Comparison of ENCODE assay signal across 7 cellular contexts in the genomic region with DNA sequence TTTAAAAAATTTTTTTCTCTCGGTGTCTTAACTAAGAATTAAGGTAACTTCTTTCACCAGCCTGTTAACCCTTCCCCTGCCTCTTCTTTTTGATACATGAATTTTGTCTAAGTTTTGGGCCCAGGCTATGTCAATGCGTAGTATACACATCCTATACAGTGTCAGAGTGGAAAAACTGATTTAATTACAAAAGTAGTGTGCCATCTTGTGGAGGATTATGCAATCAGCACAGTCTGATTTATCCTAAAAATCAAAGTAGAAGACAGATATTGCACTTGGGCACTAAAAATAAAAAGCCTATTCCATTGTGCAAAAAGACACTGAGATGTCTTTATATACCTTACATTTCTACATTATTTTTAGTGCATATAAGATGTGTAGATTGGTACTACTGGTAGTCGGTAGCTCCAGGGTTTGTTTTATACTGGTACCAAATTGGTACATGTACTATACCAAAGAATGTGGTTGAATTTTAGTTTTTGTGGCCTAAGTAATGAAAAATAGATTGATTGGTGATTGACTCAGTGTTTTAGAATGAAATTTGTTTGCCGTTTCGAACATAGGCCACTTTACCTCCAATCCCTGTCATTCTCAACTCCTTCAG.
DNase-seq lines count a peak whose midpoint lies in the region; ATAC-seq, FAIRE-seq and TF ChIP-seq lines count a peak whose summit lies in the region.

No MANE protein-coding gene starts in this region.

- peaks cover 6 to 10% of the 10 kb centered on the region in 2 donors for H3K36me3 Mint-ChIP-seq in naive B cell

- in situ Hi-C loops in KBM-7 (cut with MboI; ENCODE audit: low pct_unique_long_range_greater_than_20kb, low sequenced_read_pairs), result no loop called here

- peak; percentile 78 to 85 for ATAC-seq in naive B cell (ENCODE audit: low read depth in 2 of 2)

- peaks cover 0 to 3% (median 0%) of the 10 kb centered on the region in 3 donors for H3K4me1 Mint-ChIP-seq in naive B cell

- H3K4me3 ChIP-seq in epithelial cell of esophagus (ENCODE audit: low read length), result no peak overlapping the region

- peak; percentile 63 for DNase-seq in KBM-7
- DNase-seq in RPMI8226, result peak; percentile 46
- peak; percentile 40 for DNase-seq in epithelial cell of esophagus (ENCODE audit: low read depth)
- peak; percentile 36 for DNase-seq in naive B cell
- no peak for DNase-seq in GOT3 (lab: John Stamatoyannopoulos, UW)
- no peak for DNase-seq in activated effector memory CD4-positive, alpha-beta T cell treated with anti-CD3 and anti-CD28 coated beads, Interleukin-2, amount 50 U/mL, for 16 hours

- H3K27me3 Mint-ChIP-seq in naive B cell, result no peaks in the 10 kb centered on the region

- FAIRE-seq in G401.6 (lab: Jason Lieb, UNC), result peak; percentile 79

- TF ChIP-seq CTCF in epithelial cell of esophagus (IDR thresholded peaks at IDR 0.05; ENCODE audit: insufficient read depth, low read depth, low read length, missing control alignments), result peak; percentile 44

- H3K4me3 Mint-ChIP-seq in naive B cell, result no peak overlapping the region

- peak overlapping the region in 3 of 6 donors; percentile 6 to 85 (median 11) for H3K27ac Mint-ChIP-seq in naive B cell

- no peaks in the 10 kb centered on the region for H3K9me3 Mint-ChIP-seq in naive B cell

Comparison
In these comparisons a context has a peak if more than half of its experiments do, and no peak if none do; other contexts are left out.
1. DNase-seq: peak in KBM-7 (single experiment), RPMI8226 (single experiment), epithelial cell of esophagus (single experiment) and naive B cell (single experiment); none in GOT3 (single experiment) and activated effector memory CD4-positive, alpha-beta T cell treated with anti-CD3 and anti-CD28 coated beads, Interleukin-2, amount 50 U/mL, for 16 hours (single experiment).